ENCODE assay signal across 8 cellular contexts in genomic region chr12:6554990-6555691, GRCh38. TPM values are rescaled to one million over a fixed set of nuclear protein-coding genes. Genes with fewer than 3 reads are reported as not detected.
DNase-seq lines count a peak whose midpoint lies in the region; ATAC-seq, FAIRE-seq and TF ChIP-seq lines count a peak whose summit lies in the region.

No MANE protein-coding gene starts in this region.

- FAIRE-seq in pancreas (lab: Jason Lieb, UNC), result no peak

- H3K4me3 Mint-ChIP-seq in CD8-positive, alpha-beta T cell, result peak overlapping the region; percentile 94

- peak overlapping the region; percentile 96 for H3K4me3 ChIP-seq in CD8-positive, alpha-beta T cell (ENCODE audit: low read depth, low read length)
- H3K4me3 ChIP-seq in SJSA1 (peak overlapping the region; percentile 78), esophagus muscularis mucosa (peak overlapping the region; percentile 85 to 94 (median 88)), pancreas (peak overlapping the region; percentile 60 to 73 (median 67))

- peak overlapping the region; percentile 58 for H3K27ac Mint-ChIP-seq in CD8-positive, alpha-beta T cell

- ATAC-seq in CD8-positive, alpha-beta T cell, result no peak
- ATAC-seq in GM21825 (IDR thresholded peaks at IDR 0.05; ENCODE audit: unreplicated experiment) (peak; percentile 10), pancreas (peak in 2 of 4 donors; percentile 7 to 8)

- CTCF ChIA-PET in CD8-positive, alpha-beta T cell (lab: Charles Lee), result interaction anchor here (0.7 to 9.7 kb wide), 7 partner anchors 9 to 198 kb away, joined by 3 to 87 read pairs (median 3); partner anchors contain the start of genes GAPDH and MLF2

- 1% methylated on average over 30 of the region's 62 CpGs for WGBS in esophagus muscularis mucosa
- 17 to 26% methylated on average over 51 to 62 of the region's 62 CpGs for WGBS in pancreas, 2 donors

- H3K27ac ChIP-seq in CD8-positive, alpha-beta T cell (ENCODE audit: low read depth, low read length), result peak overlapping the region; percentile 30
- H3K27ac ChIP-seq in SJSA1 (no peak overlapping the region), esophagus muscularis mucosa (replicated peaks in 1 of 4) (peak overlapping the region; percentile 93 to 96 (median 94)), pancreas (no peak overlapping the region)

- peaks cover 16% of the 10 kb centered on the region for H3K36me3 ChIP-seq in CD8-positive, alpha-beta T cell (ENCODE audit: insufficient read depth, low read length)
- H3K36me3 ChIP-seq in SJSA1, result peaks cover 56% of the 10 kb centered on the region
- peaks cover 9 to 37% (median 24%) of the 10 kb centered on the region in 4 donors for H3K36me3 ChIP-seq in esophagus muscularis mucosa
- H3K36me3 ChIP-seq in pancreas, result peaks cover 2 to 10% (median 5%) of the 10 kb centered on the region in 3 donors

- intact Hi-C loops in CD8-positive, alpha-beta T cell (cut with DNase I, micrococcal nuclease), result loop anchor here (1.0 to 5.0 kb wide), 4 partner anchors 93 to 272 kb away; partner anchors contain the start of gene P3H3 (in 1 of the 2)
- intact Hi-C loops in esophagus muscularis mucosa (cut with DNase I), result no loop called here
- intact Hi-C loops in pancreas (cut with DNase I), result no loop called here

- TF ChIP-seq POLR2A in esophagus muscularis mucosa (IDR thresholded peaks at IDR 0.05; ENCODE audit: low read depth), result no peak

- TF ChIP-seq EP300 in esophagus muscularis mucosa (IDR thresholded peaks at IDR 0.05), result no peak

- peaks cover 34% of the 10 kb centered on the region for H3K36me3 Mint-ChIP-seq in CD8-positive, alpha-beta T cell

- H3K27me3 Mint-ChIP-seq in CD8-positive, alpha-beta T cell (ENCODE audit: low read depth), result no peaks in the 10 kb centered on the region

- H3K4me1 Mint-ChIP-seq in CD8-positive, alpha-beta T cell (ENCODE audit: low read depth), result peaks cover 50% of the 10 kb centered on the region

- no peaks in the 10 kb centered on the region for H3K9me3 ChIP-seq in CD8-positive, alpha-beta T cell (ENCODE audit: low read length)
- H3K9me3 ChIP-seq in SJSA1 (replicated peaks), result no peaks in the 10 kb centered on the region
- H3K9me3 ChIP-seq in esophagus muscularis mucosa, result no peaks in the 10 kb centered on the region
- no peaks in the 10 kb centered on the region for H3K9me3 ChIP-seq in pancreas

- H3K9me3 Mint-ChIP-seq in CD8-positive, alpha-beta T cell, result no peaks in the 10 kb centered on the region

- peak in 1 of 7 experiments; percentile 22 for DNase-seq in CD8-positive, alpha-beta T cell
- DNase-seq in SJSA1 (ENCODE audit: low read depth in 1 of 2, low spot score in 2 of 2), result peak in 1 of 2 experiments; percentile 40
- no peak for DNase-seq in esophagus muscularis mucosa (ENCODE audit: extremely low spot score)
- no peak for DNase-seq in pancreas
- no peak for DNase-seq in SKM-1 (lab: John Stamatoyannopoulos, UW; ENCODE audit: unreplicated experiment)
- DNase-seq in putamen (ENCODE audit: low spot score), result no peak
- DNase-seq in HuH-7 (ENCODE audit: low spot score), result no peak

- peaks cover 35% of the 10 kb centered on the region for H3K4me1 ChIP-seq in CD8-positive, alpha-beta T cell (ENCODE audit: insufficient read depth, low read length)
- H3K4me1 ChIP-seq in SJSA1 (replicated peaks) (peaks cover 60% of the 10 kb centered on the region), esophagus muscularis mucosa (peaks cover 51 to 74% (median 67%) of the 10 kb centered on the region in 4 donors), pancreas (peaks cover 0 to 17% (median 0%) of the 10 kb centered on the region in 3 donors)

- H3K27me3 ChIP-seq in CD8-positive, alpha-beta T cell (ENCODE audit: insufficient read depth, low read length), result no peaks in the 10 kb centered on the region
- no peaks in the 10 kb centered on the region for H3K27me3 ChIP-seq in SJSA1 (replicated peaks)
- H3K27me3 ChIP-seq in esophagus muscularis mucosa, result no peaks in the 10 kb centered on the region
- H3K27me3 ChIP-seq in pancreas, result no peaks in the 10 kb centered on the region

- TF ChIP-seq CTCF in CD8-positive, alpha-beta T cell (IDR thresholded peaks at IDR 0.05), result no peak
- TF ChIP-seq CTCF in esophagus muscularis mucosa (IDR thresholded peaks at IDR 0.05) (no peak), pancreas (IDR thresholded peaks at IDR 0.05) (no peak)

- POLR2A ChIA-PET in CD8-positive, alpha-beta T cell (lab: Charles Lee), result interaction anchor here (0.7 kb wide), 2 partner anchors 35 to 187 kb away, joined by 3 read pairs; no protein-coding TSS in a partner anchor

RNA-seq across cellular contexts. Expression of gene IFFO1, which starts 0.7 kb away (rescaled TPM):
- 10 to 100 TPM; 16.7 to 18.4 TPM for total RNA-seq in CD8-positive, alpha-beta T cell
- total RNA-seq in SJSA1 (2014; rRNA removed; shearing (Covaris generic)), result 12.1 and 14.9 TPM in 2 replicates
- total RNA-seq in esophagus muscularis mucosa, result 10 to 100 TPM; 12.1 to 26.2 (median 20.8) TPM
- total RNA-seq in pancreas, result 10 to 100 TPM in 1 of 6 donors, 1 to 10 TPM in 5; 4.0 to 10.2 (median 4.9) TPM
- 10 to 100 TPM; 22.1 to 36.5 TPM for polyA plus RNA-seq in pancreas

RNA-seq across cellular contexts. Expression of gene NOP2, which starts 12.9 kb away (rescaled TPM):
- 10 to 100 TPM; 74.4 to 83.6 TPM for total RNA-seq in CD8-positive, alpha-beta T cell
- total RNA-seq in SJSA1 (2014; rRNA removed; shearing (Covaris generic)), result 48.3 and 76.6 TPM in 2 replicates
- total RNA-seq in esophagus muscularis mucosa (10 to 100 TPM; 17.9 to 32.3 (median 19.5) TPM), pancreas (10 to 100 TPM in 4 of 6 donors, 1 to 10 TPM in 2; 9.1 to 17.7 (median 15.1) TPM)
- 10 to 100 TPM; 32.2 to 41.3 TPM for polyA plus RNA-seq in pancreas

RNA-seq across cellular contexts. Expression of gene GAPDH, which starts 20.8 kb away (rescaled TPM):
- 100 to 1,000 TPM; 503 to 513 TPM for total RNA-seq in CD8-positive, alpha-beta T cell
- total RNA-seq in SJSA1 (2014; rRNA removed; shearing (Covaris generic)), result 5,440 and 7,155 TPM in 2 replicates
- 1,000 to 10,000 TPM; 2,279 to 3,578 (median 2,742) TPM for total RNA-seq in esophagus muscularis mucosa
- total RNA-seq in pancreas, result 100 to 1,000 TPM; 149 to 657 (median 339) TPM
- 100 to 1,000 TPM; 425 to 627 TPM for polyA plus RNA-seq in pancreas

RNA-seq across cellular contexts. Expression of gene CHD4, which starts 52.0 kb away (rescaled TPM):
- 100 to 1,000 TPM; 289 to 295 TPM for total RNA-seq in CD8-positive, alpha-beta T cell
- 178 and 180 TPM in 2 replicates for total RNA-seq in SJSA1 (2014; rRNA removed; shearing (Covaris generic))
- total RNA-seq in esophagus muscularis mucosa (100 to 1,000 TPM; 189 to 226 (median 218) TPM), pancreas (100 to 1,000 TPM in 3 of 6 donors, 10 to 100 TPM in 3; 96.5 to 123 (median 105) TPM)
- 100 to 1,000 TPM; 125 to 134 TPM for polyA plus RNA-seq in pancreas

Comparison
In these comparisons a context has a peak if more than half of its experiments do, and no peak if none do; other contexts are left out.
1. H3K27ac ChIP-seq: peak in CD8-positive, alpha-beta T cell (single experiment) and esophagus muscularis mucosa (4 of 4); none in SJSA1 (single experiment) and pancreas (0 of 4).
2. intact Hi-C loops: an anchor here in CD8-positive, alpha-beta T cell (1.0 to 5.0 kb wide); none called in esophagus muscularis mucosa and pancreas.
3. Peak in every context shown above with its lines, with median percentiles within 50 percentile points of each other: H3K4me3 ChIP-seq.